In the genomic region with DNA sequence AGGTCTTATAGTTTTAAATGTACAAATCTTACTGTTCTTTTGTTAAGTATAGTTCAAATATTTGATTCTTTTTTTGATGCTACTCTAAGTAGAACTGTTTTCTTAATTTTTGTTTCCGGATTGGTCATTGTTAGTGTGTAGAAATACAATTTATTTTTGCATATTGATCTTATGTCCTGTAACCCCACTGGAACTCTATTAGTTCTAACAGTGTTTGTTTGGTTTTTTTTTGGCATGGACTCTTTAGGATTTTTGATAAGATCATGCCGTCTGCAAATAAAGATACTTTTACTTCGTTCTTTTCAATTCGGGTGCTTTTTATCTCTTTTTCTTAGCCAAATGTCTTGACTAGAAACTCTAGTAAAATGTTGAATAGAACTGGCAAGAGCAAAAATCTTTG, we compare ENCODE assay signal across 19 cellular contexts.
"Had no signal": no experiment of that assay in that cellular context is flagged by ENCODE, and none has a peak within 500 bp of the region (broad histone marks: within the 10 kb centered on the region; RNA-seq: fewer than 3 reads in every experiment).

No MANE protein-coding gene starts in this region.

- H3K9ac ChIP-seq: SK-N-SH had no signal

- DNase-seq: Karpas-422, KG1, MG63, NCI-H1092 treated with DMSO at 0.1 percent for 48 hours, NCI-H1436, NCI-H187, NCI-H2029, NCI-H2081 treated with DMSO at 0.1 percent for 48 hours, NCI-H2171, NCI-H226, NCI-H446, NCI-H510A, NCI-H524 treated with DMSO at 0.1 percent for 48 hours, NCI-H69, NCI-H774, Right ventricle myocardium superior, RPMI8226, SK-N-SH had no signal

- H3K4me3 ChIP-seq: MG63 had no signal

- H3K9me3 ChIP-seq: MG63, SK-N-SH had no signal

- H3K27me3 ChIP-seq: MG63 had no signal

- H3K4me2 ChIP-seq: SK-N-SH had no signal

- FAIRE-seq: RCC 7860 had no signal
